ENCODE assay signal across 26 cellular contexts in genomic region chr12:78239566-78239965, GRCh38.
"Had no signal": no experiment of that assay in that cellular context is flagged by ENCODE, and none has a peak within 500 bp of the region (broad histone marks: within the 10 kb centered on the region; RNA-seq: fewer than 3 reads in every experiment).

No MANE protein-coding gene starts in this region.

- H3K4me3 Mint-ChIP-seq: dendritic cell treated with granulocyte-macrophage colony-stimulating factor and Interleukin-4, amounts not matched to agents 40 ng/mL and 50 ng/mL, for 4 days; endodermal cell; mesothelial cell of epicardium; naive thymus-derived CD4-positive, alpha-beta T cell; nephron; neural progenitor cell; stimulated activated effector memory CD8-positive, alpha-beta T cell treated with anti-CD3 and anti-CD28 coated beads, Interleukin-12 subunit alpha, Interleukin-12 subunit beta, amount 100 ng/mL, for 72 hours; type B pancreatic cell had no signal

- H3K27me3 Mint-ChIP-seq: dendritic cell treated with granulocyte-macrophage colony-stimulating factor and Interleukin-4, amounts not matched to agents 40 ng/mL and 50 ng/mL, for 4 days; naive thymus-derived CD4-positive, alpha-beta T cell; type B pancreatic cell had no signal

- H3K27ac Mint-ChIP-seq: dendritic cell treated with granulocyte-macrophage colony-stimulating factor and Interleukin-4, amounts not matched to agents 40 ng/mL and 50 ng/mL, for 4 days; endodermal cell; mesothelial cell of epicardium; naive thymus-derived CD4-positive, alpha-beta T cell; nephron; neural progenitor cell; stimulated activated effector memory CD8-positive, alpha-beta T cell treated with anti-CD3 and anti-CD28 coated beads, Interleukin-12 subunit alpha, Interleukin-12 subunit beta, amount 100 ng/mL, for 72 hours; type B pancreatic cell had no signal

- H3K9me3 ChIP-seq: colonic mucosa, esophagus muscularis mucosa, gastrocnemius medialis, heart left ventricle, left lung, prostate gland, right atrium auricular region, stomach, thyroid gland had no signal

- H2AFZ ChIP-seq: hepatocyte, neural progenitor cell had no signal

- H3K4me1 Mint-ChIP-seq: naive thymus-derived CD4-positive, alpha-beta T cell; stimulated activated effector memory CD8-positive, alpha-beta T cell treated with anti-CD3 and anti-CD28 coated beads, Interleukin-12 subunit alpha, Interleukin-12 subunit beta, amount 100 ng/mL, for 72 hours had no signal

- H3K9me3 Mint-ChIP-seq: dendritic cell treated with granulocyte-macrophage colony-stimulating factor and Interleukin-4, amounts not matched to agents 40 ng/mL and 50 ng/mL, for 4 days; endodermal cell; mesothelial cell of epicardium; nephron; neural progenitor cell had no signal

- H3K27ac ChIP-seq: colonic mucosa, esophagus muscularis mucosa, gastrocnemius medialis, heart left ventricle, hepatocyte, left lung, neural progenitor cell, prostate gland, right atrium auricular region, stomach, thyroid gland had no signal

- H3K79me2 ChIP-seq: hepatocyte had no signal

- H3K4me2 ChIP-seq: hepatocyte, neural progenitor cell had no signal

- DNase-seq: colonic mucosa; effector CD8-positive, alpha-beta T cell; endodermal cell; foreskin fibroblast; gastrocnemius medialis; heart left ventricle; left cardiac atrium; left lung; mesenchymal stem cell; naive thymus-derived CD4-positive, alpha-beta T cell; stimulated activated CD4-positive, alpha-beta T cell treated with anti-CD3 and anti-CD28 coated beads, Interleukin-2, amount 100 ng/mL, for 24 hours; stimulated activated CD4-positive, alpha-beta T cell treated with anti-CD3 and anti-CD28 coated beads, Interleukin-4, amount 100 ng/mL, for 24 hours; stimulated activated naive CD4-positive, alpha-beta T cell treated with Interleukin-2 at 50 U/mL for 16 hours; stomach; thyroid gland had no signal

- H3K4me3 ChIP-seq: colonic mucosa, esophagus muscularis mucosa, gastrocnemius medialis, heart left ventricle, hepatocyte, left lung, neural progenitor cell, prostate gland, right atrium auricular region, stomach, thyroid gland had no signal

- H3K27me3 ChIP-seq: colonic mucosa, esophagus muscularis mucosa, gastrocnemius medialis, heart left ventricle, hepatocyte, left lung, neural progenitor cell, right atrium auricular region, stomach, thyroid gland had no signal

- H3K9ac ChIP-seq: neural progenitor cell had no signal

- H3K36me3 Mint-ChIP-seq: mesothelial cell of epicardium; naive thymus-derived CD4-positive, alpha-beta T cell; neural progenitor cell; stimulated activated effector memory CD8-positive, alpha-beta T cell treated with anti-CD3 and anti-CD28 coated beads, Interleukin-12 subunit alpha, Interleukin-12 subunit beta, amount 100 ng/mL, for 72 hours; type B pancreatic cell had no signal

- H3K36me3 ChIP-seq: colonic mucosa, esophagus muscularis mucosa, gastrocnemius medialis, heart left ventricle, left lung, neural progenitor cell, prostate gland, right atrium auricular region, stomach, thyroid gland had no signal

- H3K4me1 ChIP-seq: colonic mucosa, esophagus muscularis mucosa, gastrocnemius medialis, heart left ventricle, left lung, prostate gland, right atrium auricular region, stomach, thyroid gland had no signal

- ATAC-seq: gastrocnemius medialis; heart left ventricle; left cardiac atrium; left lung; naive thymus-derived CD4-positive, alpha-beta T cell; sciatic nerve; stimulated activated effector memory CD8-positive, alpha-beta T cell treated with anti-CD3 and anti-CD28 coated beads, Interleukin-12 subunit alpha, Interleukin-12 subunit beta, amount 100 ng/mL, for 72 hours had no signal
